10 cellular contexts compared by ENCODE assay signal in genomic region chr3:189805375-189806067, GRCh38.
"Had no signal": no experiment of that assay in that cellular context is flagged by ENCODE, and none has a peak within 500 bp of the region (broad histone marks: within the 10 kb centered on the region; RNA-seq: fewer than 3 reads in every experiment).

No MANE protein-coding gene starts in this region.

- H3K9me3 ChIP-seq: neutrophil, upper lobe of left lung had no signal

- DNase-seq: activated CD4-positive, alpha-beta memory T cell treated with anti-CD3 and anti-CD28 coated beads for 36 hours; activated CD4-positive, CD25-positive, alpha-beta regulatory T cell treated with anti-CD3 and anti-CD28 coated beads, Interleukin-2, amount 50 U/mL, for 72 hours; activated CD8-positive, alpha-beta memory T cell treated with anti-CD3 and anti-CD28 coated beads, Interleukin-2, amount 50 U/mL, for 4 hours; activated naive CD8-positive, alpha-beta T cell treated with anti-CD3 and anti-CD28 coated beads, Interleukin-2, amount 10 ng/mL, durations not matched to agents 7 days and 5 days; aorta; right cardiac atrium; SW 1271 had no signal

- H3K4me1 ChIP-seq: upper lobe of left lung had no signal

- H3K36me3 ChIP-seq: neutrophil, upper lobe of left lung had no signal

- H3K4me3 ChIP-seq: hepatocyte, upper lobe of left lung had no signal

- H3K27ac ChIP-seq: neutrophil, upper lobe of left lung had no signal

- H3K79me2 ChIP-seq: hepatocyte had no signal

- H3K27me3 ChIP-seq: hepatocyte, neutrophil, upper lobe of left lung had no signal

- H3K4me2 ChIP-seq: hepatocyte had no signal
